ENCODE assay signal across 16 cellular contexts in genomic region chr4:152666946-152667345, GRCh38.
"Had no signal": no experiment of that assay in that cellular context is flagged by ENCODE, and none has a peak within 500 bp of the region (broad histone marks: within the 10 kb centered on the region; RNA-seq: fewer than 3 reads in every experiment).

No MANE protein-coding gene starts in this region.

- H3K27ac Mint-ChIP-seq: activated CD8-positive, alpha-beta T cell treated with anti-CD3 and anti-CD28 coated beads for 36 hours; activated naive CD8-positive, alpha-beta T cell treated with anti-CD3 and anti-CD28 coated beads, Interleukin-2, amount 10 ng/mL, durations not matched to agents 7 days and 5 days; brain had no signal

- H3K9me3 Mint-ChIP-seq: activated CD8-positive, alpha-beta T cell treated with anti-CD3 and anti-CD28 coated beads for 36 hours; activated naive CD8-positive, alpha-beta T cell treated with anti-CD3 and anti-CD28 coated beads, Interleukin-2, amount 10 ng/mL, durations not matched to agents 7 days and 5 days; brain had no signal

- H3K4me1 ChIP-seq: colonic mucosa, esophagus muscularis mucosa, upper lobe of left lung had no signal

- DNase-seq: activated CD4-positive, alpha-beta T cell treated with anti-CD3 and anti-CD28 coated beads for 4 hours; activated CD8-positive, alpha-beta T cell treated with anti-CD3 and anti-CD28 coated beads for 36 hours; activated naive CD4-positive, alpha-beta T cell; activated naive CD8-positive, alpha-beta T cell treated with anti-CD3 and anti-CD28 coated beads, Interleukin-2, amount 10 ng/mL, durations not matched to agents 7 days and 5 days; central memory CD4-positive, alpha-beta T cell; colonic mucosa; left colon; lower lobe of right lung; midbrain; stimulated activated CD4-positive, alpha-beta T cell treated with anti-CD3 and anti-CD28 coated beads, Interleukin-15, amount 100 ng/mL, for 24 hours; stimulated activated CD4-positive, alpha-beta T cell treated with anti-CD3 and anti-CD28 coated beads, Interleukin-4, amount 100 ng/mL, for 1 hour; stimulated activated naive CD8-positive, alpha-beta T cell treated with anti-CD3 and anti-CD28 coated beads, Interleukin-15, Interleukin-2, amounts not matched to agents 100 U/mL and 50 U/mL, for 24 hours; upper lobe of left lung had no signal

- H3K4me1 Mint-ChIP-seq: brain, neural crest cell had no signal

- ATAC-seq: activated CD8-positive, alpha-beta T cell treated with anti-CD3 and anti-CD28 coated beads for 36 hours; left colon; lower lobe of right lung; stimulated activated naive CD8-positive, alpha-beta T cell treated with anti-CD3 and anti-CD28 coated beads, Interleukin-15, Interleukin-2, amounts not matched to agents 100 U/mL and 50 U/mL, for 24 hours had no signal

- H3K4me3 Mint-ChIP-seq: activated CD8-positive, alpha-beta T cell treated with anti-CD3 and anti-CD28 coated beads for 36 hours; activated naive CD8-positive, alpha-beta T cell treated with anti-CD3 and anti-CD28 coated beads, Interleukin-2, amount 10 ng/mL, durations not matched to agents 7 days and 5 days; brain; neural crest cell had no signal

- H3K27me3 ChIP-seq: colonic mucosa, esophagus muscularis mucosa, upper lobe of left lung had no signal

- H3K9me3 ChIP-seq: colonic mucosa, esophagus muscularis mucosa, lower lobe of right lung, upper lobe of left lung had no signal

- H3K27ac ChIP-seq: colonic mucosa, esophagus muscularis mucosa, lower lobe of right lung, upper lobe of left lung had no signal

- H3K36me3 ChIP-seq: colonic mucosa, esophagus muscularis mucosa, lower lobe of right lung, upper lobe of left lung had no signal

- H3K27me3 Mint-ChIP-seq: activated CD8-positive, alpha-beta T cell treated with anti-CD3 and anti-CD28 coated beads for 36 hours; activated naive CD8-positive, alpha-beta T cell treated with anti-CD3 and anti-CD28 coated beads, Interleukin-2, amount 10 ng/mL, durations not matched to agents 7 days and 5 days had no signal

- H3K4me3 ChIP-seq: colonic mucosa, esophagus muscularis mucosa, lower lobe of right lung, upper lobe of left lung had no signal

- H3K36me3 Mint-ChIP-seq: brain had no signal
